Comparison of ENCODE assay signal across 8 cellular contexts in genomic region chr15:32718082-32718821, GRCh38. TPM values are rescaled to one million over a fixed set of nuclear protein-coding genes. Genes with fewer than 3 reads are reported as not detected.
DNase-seq lines count a peak whose midpoint lies in the region; TF ChIP-seq lines count a peak whose summit lies in the region.

No MANE protein-coding gene starts in this region.

- H3K4me1 Mint-ChIP-seq in activated T-helper 2 cell treated with anti-CD3 and anti-CD28 coated beads, Interferon-gamma antibody, Interleukin-2, Interleukin-4, amounts not matched to agents 10 μg/mL and 5 μg/mL and 100 μg/mL, durations not matched to agents 14 hours and 24 hours and 36 hours (ENCODE audit: low read depth) = peaks cover 15% of the 10 kb centered on the region

- no peak overlapping the region; the same call in 1 of the 2 replicates for H3K9ac ChIP-seq in BLaER1

- no peak for TF ChIP-seq EP300 in esophagus muscularis mucosa (IDR thresholded peaks at IDR 0.05)
- no peak for TF ChIP-seq EP300 in ovary (IDR thresholded peaks at IDR 0.05)

- no peaks in the 10 kb centered on the region for H3K36me3 ChIP-seq in BLaER1
- H3K36me3 ChIP-seq in esophagus muscularis mucosa = no peaks in the 10 kb centered on the region
- H3K36me3 ChIP-seq in ovary = no peaks in the 10 kb centered on the region

- TF ChIP-seq CTCF in esophagus muscularis mucosa (IDR thresholded peaks at IDR 0.05) (no peak), ovary (IDR thresholded peaks at IDR 0.05) (no peak), RWPE1 (conservative IDR thresholded peaks at IDR 0.05; ENCODE audit: low read depth) (no peak)

- no peak overlapping the region for H3K4me3 Mint-ChIP-seq in activated T-helper 2 cell treated with anti-CD3 and anti-CD28 coated beads, Interferon-gamma antibody, Interleukin-2, Interleukin-4, amounts not matched to agents 10 μg/mL and 5 μg/mL and 100 μg/mL, durations not matched to agents 14 hours and 24 hours and 36 hours (ENCODE audit: low read depth)

- no peak overlapping the region for H3K27ac Mint-ChIP-seq in activated T-helper 2 cell treated with anti-CD3 and anti-CD28 coated beads, Interferon-gamma antibody, Interleukin-2, Interleukin-4, amounts not matched to agents 10 μg/mL and 5 μg/mL and 100 μg/mL, durations not matched to agents 14 hours and 24 hours and 36 hours

- CTCF ChIA-PET in RWPE1 (lab: Yijun Ruan, JAX) = no interaction called here

- peaks cover 27% of the 10 kb centered on the region for H4K20me1 ChIP-seq in BLaER1

- H3K4me3 ChIP-seq in BLaER1 (peak overlapping the region; percentile 63), esophagus muscularis mucosa (peak overlapping the region; percentile 51 to 75 (median 61)), ovary (peak overlapping the region; percentile 0)

- no CpG with 5 or more reads among the region's 79 CpGs for WGBS in esophagus muscularis mucosa
- WGBS in ovary, 3 donors = 1 to 2% (median 1%) methylated on average over 56 to 79 of the region's 79 CpGs

- H3K9me3 ChIP-seq in BLaER1 = peaks cover 4% of the 10 kb centered on the region; the same call in 1 of the 2 replicates
- H3K9me3 ChIP-seq in esophagus muscularis mucosa = no peaks in the 10 kb centered on the region
- no peaks in the 10 kb centered on the region for H3K9me3 ChIP-seq in ovary

- DNase-seq in NCI-H69 (lab: John Stamatoyannopoulos, UW) (peak; percentile 71), esophagus muscularis mucosa (ENCODE audit: extremely low spot score) (no peak), ovary (no peak), NCI-H187 treated with DMSO at 0.1 percent for 48 hours (lab: John Stamatoyannopoulos, UW) (no peak), NOMO-1 treated with DMSO at 0.1 percent for 48 hours (lab: John Stamatoyannopoulos, UW; ENCODE audit: unreplicated experiment) (no peak), RWPE1 (ENCODE audit: low spot score) (no peak)
- DNase-seq in activated T-helper 2 cell treated with anti-CD3 and anti-CD28 coated beads, Interferon-gamma antibody, Interleukin-2, Interleukin-4, amounts not matched to agents 10 μg/mL and 5 μg/mL and 100 μg/mL, durations not matched to agents 14 hours and 24 hours and 36 hours (ENCODE audit: low spot score) = no peak

- H3K27me3 ChIP-seq in BLaER1 (peaks cover 83% of the 10 kb centered on the region), esophagus muscularis mucosa (peaks cover 0 to 61% (median 11%) of the 10 kb centered on the region in 4 donors), ovary (no peaks in the 10 kb centered on the region)

- TF ChIP-seq POLR2A in esophagus muscularis mucosa (IDR thresholded peaks at IDR 0.05; ENCODE audit: low read depth) (no peak), ovary (IDR thresholded peaks at IDR 0.05) (no peak)

- intact Hi-C loops in esophagus muscularis mucosa (cut with DNase I) (loop anchor here (5.0 kb wide), 1 partner anchor 36 kb away; no protein-coding TSS in a partner anchor), ovary (cut with DNase I) (no loop called here)
- intact Hi-C loops in activated T-helper 2 cell treated with anti-CD3 and anti-CD28 coated beads, Interferon-gamma antibody, Interleukin-2, Interleukin-4, amounts not matched to agents 10 μg/mL and 5 μg/mL and 100 μg/mL, durations not matched to agents 14 hours and 24 hours and 36 hours (cut with micrococcal nuclease) = no loop called here

- peaks cover 81% of the 10 kb centered on the region for H3K27me3 Mint-ChIP-seq in activated T-helper 2 cell treated with anti-CD3 and anti-CD28 coated beads, Interferon-gamma antibody, Interleukin-2, Interleukin-4, amounts not matched to agents 10 μg/mL and 5 μg/mL and 100 μg/mL, durations not matched to agents 14 hours and 24 hours and 36 hours (ENCODE audit: low read depth)

- H3K9me3 Mint-ChIP-seq in activated T-helper 2 cell treated with anti-CD3 and anti-CD28 coated beads, Interferon-gamma antibody, Interleukin-2, Interleukin-4, amounts not matched to agents 10 μg/mL and 5 μg/mL and 100 μg/mL, durations not matched to agents 14 hours and 24 hours and 36 hours = no peaks in the 10 kb centered on the region

- H3K27ac ChIP-seq in BLaER1 (no peak overlapping the region), esophagus muscularis mucosa (replicated peaks in 1 of 4) (peak overlapping the region; percentile 71 to 80 (median 78)), ovary (no peak overlapping the region), RWPE1 (no peak overlapping the region)

- H3K36me3 Mint-ChIP-seq in activated T-helper 2 cell treated with anti-CD3 and anti-CD28 coated beads, Interferon-gamma antibody, Interleukin-2, Interleukin-4, amounts not matched to agents 10 μg/mL and 5 μg/mL and 100 μg/mL, durations not matched to agents 14 hours and 24 hours and 36 hours (ENCODE audit: low read depth) = no peaks in the 10 kb centered on the region

- POLR2A ChIA-PET in RWPE1 (lab: Yijun Ruan, JAX; ENCODE audit: low non-redundant PET) = no interaction called here

- H3K4me1 ChIP-seq in BLaER1 = peaks cover 37% of the 10 kb centered on the region
- peaks cover 10 to 40% (median 34%) of the 10 kb centered on the region in 4 donors for H3K4me1 ChIP-seq in esophagus muscularis mucosa
- peaks cover 5% of the 10 kb centered on the region for H3K4me1 ChIP-seq in ovary (ENCODE audit: insufficient read depth)

- H3K4me2 ChIP-seq in BLaER1 = peak overlapping the region; percentile 89

RNA-seq across cellular contexts. Expression of gene GREM1, which starts 0.4 kb away (rescaled TPM):
- total RNA-seq in esophagus muscularis mucosa (10 to 100 TPM in 3 of 4 donors, 1 to 10 TPM in 1; 8.6 to 46.1 (median 37.0) TPM), ovary (1 to 10 TPM in 1 of 7 donors, under 1 TPM in 3, not detected in 3; 0.11 to 1.6 (median 0.21) TPM)
- polyA plus RNA-seq in ovary = 10 to 100 TPM in 1 of 2 donors, under 1 TPM in 1; 0.69 to 10.9 TPM
- total RNA-seq in activated T-helper 2 cell treated with anti-CD3 and anti-CD28 coated beads, Interferon-gamma antibody, Interleukin-2, Interleukin-4, amounts not matched to agents 10 μg/mL and 5 μg/mL and 100 μg/mL, durations not matched to agents 14 hours and 24 hours and 36 hours = 0.23 TPM in 1 of 2 replicates, not detected in the other

Comparison
In these comparisons a context has a peak if more than half of its experiments do, and no peak if none do; other contexts are left out.
1. H3K27ac ChIP-seq: peak in esophagus muscularis mucosa (4 of 4); none in BLaER1 (single experiment), ovary (0 of 2) and RWPE1 (single experiment).
2. H3K4me3 ChIP-seq: peak in every context shown above with its lines; median percentile 63 in BLaER1; 61 in esophagus muscularis mucosa; 0 in ovary.